8 cellular contexts compared by ENCODE assay signal in genomic region chr12:64459388-64460024, GRCh38. TPM values are rescaled to one million over a fixed set of nuclear protein-coding genes. Genes with fewer than 3 reads are reported as not detected.
A peak's percentile ranks its signal among the peaks of the same experiment; 100 is the strongest.
DNase-seq lines count a peak whose midpoint lies in the region; ATAC-seq and TF ChIP-seq lines count a peak whose summit lies in the region.

No MANE protein-coding gene starts in this region.

- peaks cover 34% of the 10 kb centered on the region for H3K4me1 Mint-ChIP-seq in osteocyte (ENCODE audit: unreplicated experiment)

- H3K36me3 ChIP-seq in KOPT-K1 (ENCODE audit: insufficient read depth, low read length) = peaks cover 26% of the 10 kb centered on the region
- H3K36me3 ChIP-seq in duodenal mucosa (ENCODE audit: control insufficient read depth in 1 of 2, insufficient read depth in 2 of 2, low read length in 2 of 2) = peaks cover 0 to 25% of the 10 kb centered on the region in 2 donors

- H3K9ac ChIP-seq in duodenal mucosa (ENCODE audit: low read depth in 1 of 2, low read length in 2 of 2) = peak overlapping the region; percentile 38 to 41

- ATAC-seq in GM19035 (IDR thresholded peaks at IDR 0.05; ENCODE audit: unreplicated experiment) = no peak

- no peaks in the 10 kb centered on the region for H3K9me3 Mint-ChIP-seq in osteocyte (ENCODE audit: unreplicated experiment)

- peaks cover 13 to 15% of the 10 kb centered on the region in 2 donors for H3K4me1 ChIP-seq in duodenal mucosa (ENCODE audit: control insufficient read depth in 1 of 2, insufficient read depth in 2 of 2, low read length in 2 of 2)

- peak overlapping the region; percentile 60 for H3K4me3 Mint-ChIP-seq in osteocyte (ENCODE audit: unreplicated experiment)

- H3K4me3 ChIP-seq in duodenal mucosa (ENCODE audit: low read depth in 1 of 2, low read length in 2 of 2) = peak overlapping the region; percentile 55 to 58

- H3K27me3 Mint-ChIP-seq in osteocyte (ENCODE audit: unreplicated experiment) = no peaks in the 10 kb centered on the region

- H3K36me3 Mint-ChIP-seq in osteocyte (ENCODE audit: unreplicated experiment) = peaks cover 26% of the 10 kb centered on the region

- peak overlapping the region; percentile 76 for H3K27ac Mint-ChIP-seq in osteocyte (ENCODE audit: unreplicated experiment)

- no peaks in the 10 kb centered on the region for H3K27me3 ChIP-seq in duodenal mucosa (ENCODE audit: control insufficient read depth in 1 of 2, insufficient read depth in 2 of 2, low read length in 2 of 2)

- no peaks in the 10 kb centered on the region for H3K9me3 ChIP-seq in KOPT-K1 (ENCODE audit: insufficient read depth, low read length, poor library complexity, severe bottlenecking)
- no peaks in the 10 kb centered on the region for H3K9me3 ChIP-seq in duodenal mucosa (ENCODE audit: control insufficient read depth in 1 of 2, low read length in 2 of 2)

- H3K27ac ChIP-seq in KOPT-K1 (ENCODE audit: low read depth, low read length, poor library complexity, severe bottlenecking) (peak overlapping the region; percentile 82), duodenal mucosa (ENCODE audit: low read depth, low read length) (peak overlapping the region; percentile 20)

- TF ChIP-seq CTCF in osteocyte (IDR thresholded peaks at IDR 0.05) = no peak

- DNase-seq in NOMO-1 treated with DMSO at 0.1 percent for 48 hours (lab: John Stamatoyannopoulos, UW; ENCODE audit: unreplicated experiment) (peak; percentile 9), NOMO-1 treated with dmso at 0.1 percent for 144 hours (lab: John Stamatoyannopoulos, UW; ENCODE audit: unreplicated experiment) (no peak), osteocyte (ENCODE audit: extremely low spot score, unreplicated experiment) (no peak), KBM-7 (no peak), NCI-H510A (lab: John Stamatoyannopoulos, UW) (no peak)

- in situ Hi-C loops in KBM-7 (cut with MboI; ENCODE audit: low pct_unique_long_range_greater_than_20kb, low sequenced_read_pairs) = no loop called here

RNA-seq across cellular contexts. Expression of gene TBK1, which starts 7.6 kb away (rescaled TPM):
- 22.2 and 22.9 TPM in 2 replicates for total RNA-seq in osteocyte

RNA-seq across cellular contexts. Expression of gene XPOT, which starts 55.3 kb away (rescaled TPM):
- 171 and 173 TPM in 2 replicates for total RNA-seq in osteocyte
